8 cellular contexts compared by ENCODE assay signal in genomic region chr10:60778214-60778977, GRCh38. TPM values are rescaled to one million over a fixed set of nuclear protein-coding genes. Genes with fewer than 3 reads are reported as not detected.
DNase-seq lines count a peak whose midpoint lies in the region; ATAC-seq and TF ChIP-seq lines count a peak whose summit lies in the region.

CDK1 (plus strand) TSS chr10:60778478; CDS start chr10:60780166, 1,688 bp downstream.

- H3K27me3 ChIP-seq in liver (ENCODE audit: control insufficient read depth in 4 of 4, insufficient read depth in 4 of 4, low read length in 3 of 4), result no peaks in the 10 kb centered on the region

- H3K9ac ChIP-seq in liver (ENCODE audit: low read depth in 1 of 2, low read length in 2 of 2), result peak within 1 kb of the TSS in 1 of 2 donors; percentile 74

- DNase-seq in NCI-H748 treated with DMSO at 0.1 percent for 48 hours (lab: John Stamatoyannopoulos, UW) (peak; percentile 91), dermis microvascular lymphatic vessel endothelial cell (ENCODE audit: low read depth in 2 of 2) (peak; percentile 96 to 98)
- DNase-seq in activated CD4-positive, alpha-beta T cell treated with anti-CD3 and anti-CD28 coated beads, Interleukin-2, amount 50 U/mL, for 24 hours (ENCODE audit: low read depth in 1 of 2, low spot score in 1 of 2), result peak; percentile 85 to 93
- DNase-seq in stimulated activated CD4-positive, alpha-beta T cell treated with anti-CD3 and anti-CD28 coated beads, Interleukin-4, amount 100 ng/mL, for 24 hours, result peak; percentile 96

- peak in 1 of 2 donors; percentile 43 for TF ChIP-seq RAD21 in liver (IDR thresholded peaks at IDR 0.05)

- peak; percentile 93 for ATAC-seq in GM19372 (IDR thresholded peaks at IDR 0.05; ENCODE audit: low read depth, unreplicated experiment)
- peak; percentile 96 for ATAC-seq in HG03558 (IDR thresholded peaks at IDR 0.05; ENCODE audit: extremely low read depth, unreplicated experiment)

- H3K4me3 ChIP-seq in liver (ENCODE audit: low read depth in 1 of 3, low read length in 3 of 3), result peak within 1 kb of the TSS; percentile 53 to 65 (median 60)

- H3K27ac ChIP-seq in C4-2B (peak within 1 kb of the TSS; percentile 99), liver (ENCODE audit: low read depth in 1 of 2, low read length in 2 of 2) (no peak within 1 kb of the TSS)

- TF ChIP-seq CTCF in C4-2B (conservative IDR thresholded peaks at IDR 0.05) (no peak), liver (IDR thresholded peaks at IDR 0.05; ENCODE audit: low read depth, low read length, missing input control) (no peak)

- no peaks in the 10 kb centered on the region for H3K9me3 ChIP-seq in liver (ENCODE audit: control insufficient read depth in 4 of 4, low read length in 3 of 4)

- peaks cover 7 to 8% (median 7%) of the 10 kb centered on the region in 4 donors for H3K4me1 ChIP-seq in liver (ENCODE audit: control insufficient read depth in 4 of 4, insufficient read depth in 4 of 4, low read length in 3 of 4)

- no peaks in the 10 kb centered on the region for H3K36me3 ChIP-seq in liver (ENCODE audit: control insufficient read depth in 4 of 4, insufficient read depth in 3 of 4, low read depth in 1 of 4, low read length in 3 of 4)

- under 1% methylated on average over 59 of the region's 59 CpGs for WGBS in liver

TF ChIP-seq in liver, 16 proteins besides CTCF, POLR2A, EP300 and RAD21:
- TF ChIP-seq ZBTB33 (IDR thresholded peaks at IDR 0.05), result peak; percentile 61
- peak; percentile 6 to 35 for TF ChIP-seq HNF4A (conservative IDR thresholded peaks at IDR 0.05)
- TF ChIP-seq GABPA (IDR thresholded peaks at IDR 0.05 in 1 of 2, conservative IDR thresholded peaks at IDR 0.05 in 1 of 2), result peak in 1 of 2 donors; percentile 51
- peak; percentile 53 for TF ChIP-seq REST (IDR thresholded peaks at IDR 0.05)
- TF ChIP-seq JUND (IDR thresholded peaks at IDR 0.05), result peak in 1 of 2 donors; percentile 34
- no peak for TF ChIP-seq EGR1 (IDR thresholded peaks at IDR 0.05; ENCODE audit: low read depth in 2 of 2)
- peak; percentile 75 for TF ChIP-seq SP1 (IDR thresholded peaks at IDR 0.05)
- peak; percentile 24 to 33 for TF ChIP-seq RXRA (IDR thresholded peaks at IDR 0.05)
- TF ChIP-seq ATF3 (IDR thresholded peaks at IDR 0.05), result no peak
- peak; percentile 76 for TF ChIP-seq YY1 (IDR thresholded peaks at IDR 0.05)
- TF ChIP-seq NR2F2 (IDR thresholded peaks at IDR 0.05), result peak; percentile 54
- TF ChIP-seq TAF1 (conservative IDR thresholded peaks at IDR 0.05), result peak; percentile 39
- TF ChIP-seq HNF4G (IDR thresholded peaks at IDR 0.05), result no peak
- no peak for TF ChIP-seq FOXA2 (IDR thresholded peaks at IDR 0.05)
- peak; percentile 66 for TF ChIP-seq MAX (IDR thresholded peaks at IDR 0.05)
- TF ChIP-seq FOXA1 (IDR thresholded peaks at IDR 0.05), result no peak

RNA-seq across cellular contexts. Expression of gene CDK1, which starts in this region (rescaled TPM):
- 25.3 and 41.8 TPM in 2 replicates for total RNA-seq in dermis microvascular lymphatic vessel endothelial cell
- 10 to 100 TPM in 1 of 2 donors, under 1 TPM in 1; 0.08 to 73.5 TPM for total RNA-seq in liver
- polyA plus RNA-seq in liver, result 1 to 10 TPM; 1.2 to 4.1 TPM
